13 cellular contexts compared by ENCODE assay signal in genomic region chr14:63295231-63295685, GRCh38. TPM values are rescaled to one million over a fixed set of nuclear protein-coding genes. Genes with fewer than 3 reads are reported as not detected.
DNase-seq lines count a peak whose midpoint lies in the region; ATAC-seq and TF ChIP-seq lines count a peak whose summit lies in the region.
"Had no signal": no experiment of that assay in that cellular context is flagged by ENCODE, and none has a peak within 500 bp of the region (broad histone marks: within the 10 kb centered on the region; RNA-seq: fewer than 3 reads in every experiment).

No MANE protein-coding gene starts in this region.

- H3K9me3 ChIP-seq in CD8-positive, alpha-beta memory T cell (ENCODE audit: low read length), result no peaks in the 10 kb centered on the region
- no peaks in the 10 kb centered on the region for H3K9me3 ChIP-seq in neural progenitor cell (ENCODE audit: low read depth)

- no peak overlapping the region for H3K27ac ChIP-seq in CD8-positive, alpha-beta memory T cell (ENCODE audit: low read depth, low read length)
- no peak overlapping the region for H3K27ac ChIP-seq in neural progenitor cell
- H3K27ac ChIP-seq: WERI-Rb-1 had no signal

- no peaks in the 10 kb centered on the region for H4K20me1 ChIP-seq in neural progenitor cell (ENCODE audit: low read depth)

- POLR2A ChIA-PET in CD8-positive, alpha-beta memory T cell (lab: Charles Lee), result no interaction called here

- no peak overlapping the region for H2AFZ ChIP-seq in neural progenitor cell (replicated peaks)

- H3K4me3 Mint-ChIP-seq in CD8-positive, alpha-beta memory T cell, result peak overlapping the region in 6 of 7 donors; percentile 1 to 63 (median 46)
- no peak overlapping the region for H3K4me3 Mint-ChIP-seq in activated naive CD8-positive, alpha-beta T cell treated with anti-CD3 and anti-CD28 coated beads, Interleukin-2, amount 50 U/mL, for 24 hours
- no peak overlapping the region for H3K4me3 Mint-ChIP-seq in neural progenitor cell

- H3K4me3 ChIP-seq in CD8-positive, alpha-beta memory T cell (ENCODE audit: low read length), result no peak overlapping the region
- H3K4me3 ChIP-seq in neural progenitor cell, result no peak overlapping the region

- peaks cover 4 to 17% of the 10 kb centered on the region in 2 donors for H3K27me3 Mint-ChIP-seq in CD8-positive, alpha-beta memory T cell
- H3K27me3 Mint-ChIP-seq in activated naive CD8-positive, alpha-beta T cell treated with anti-CD3 and anti-CD28 coated beads, Interleukin-2, amount 50 U/mL, for 24 hours, result peaks cover 2% of the 10 kb centered on the region
- peaks cover 3% of the 10 kb centered on the region for H3K27me3 Mint-ChIP-seq in neural progenitor cell (ENCODE audit: insufficient read depth, low read depth)

- H3K9ac ChIP-seq in neural progenitor cell, result no peak overlapping the region

- H3F3A ChIP-seq in neural progenitor cell (ENCODE audit: low read depth), result no peaks in the 10 kb centered on the region

- no peak for DNase-seq in CD8-positive, alpha-beta memory T cell
- DNase-seq in activated naive CD8-positive, alpha-beta T cell treated with anti-CD3 and anti-CD28 coated beads, Interleukin-2, amount 50 U/mL, for 24 hours, result no peak
- no peak for DNase-seq in neural progenitor cell (ENCODE audit: low spot score)
- no peak for DNase-seq in RPMI8226
- no peak for DNase-seq in NCI-H2227 (lab: John Stamatoyannopoulos, UW; ENCODE audit: unreplicated experiment)
- no peak for DNase-seq in HUDEP-2 (lab: John Stamatoyannopoulos, UW; ENCODE audit: unreplicated experiment in 76 of 76)
- DNase-seq in HuH-7 (ENCODE audit: low spot score), result no peak
- DNase-seq: NCI-H187, WERI-Rb-1 had no signal

- no peaks in the 10 kb centered on the region for H3K79me2 ChIP-seq in neural progenitor cell (ENCODE audit: low read depth)

- no peaks in the 10 kb centered on the region for H3K36me3 ChIP-seq in CD8-positive, alpha-beta memory T cell (ENCODE audit: insufficient read depth, low read length)
- H3K36me3 ChIP-seq in neural progenitor cell, result no peaks in the 10 kb centered on the region
- H3K36me3 ChIP-seq: WERI-Rb-1 had no signal

- H3K27me3 ChIP-seq in CD8-positive, alpha-beta memory T cell (ENCODE audit: insufficient read depth, low read length, poor library complexity, severe bottlenecking), result no peaks in the 10 kb centered on the region
- no peaks in the 10 kb centered on the region for H3K27me3 ChIP-seq in neural progenitor cell

- no peaks in the 10 kb centered on the region for H3K36me3 Mint-ChIP-seq in CD8-positive, alpha-beta memory T cell
- H3K36me3 Mint-ChIP-seq in activated naive CD8-positive, alpha-beta T cell treated with anti-CD3 and anti-CD28 coated beads, Interleukin-2, amount 50 U/mL, for 24 hours (ENCODE audit: low read depth), result no peaks in the 10 kb centered on the region
- no peaks in the 10 kb centered on the region for H3K36me3 Mint-ChIP-seq in neural progenitor cell

- no peak overlapping the region for H3K4me2 ChIP-seq in neural progenitor cell

- H3K27ac Mint-ChIP-seq in CD8-positive, alpha-beta memory T cell, result peak overlapping the region in 1 of 8 donors; percentile 7
- peak overlapping the region; percentile 5 for H3K27ac Mint-ChIP-seq in activated naive CD8-positive, alpha-beta T cell treated with anti-CD3 and anti-CD28 coated beads, Interleukin-2, amount 50 U/mL, for 24 hours
- H3K27ac Mint-ChIP-seq in neural progenitor cell, result peak overlapping the region; percentile 4

- peaks cover 12 to 25% (median 20%) of the 10 kb centered on the region in 3 donors for H3K4me1 Mint-ChIP-seq in CD8-positive, alpha-beta memory T cell
- peaks cover 4% of the 10 kb centered on the region for H3K4me1 Mint-ChIP-seq in activated naive CD8-positive, alpha-beta T cell treated with anti-CD3 and anti-CD28 coated beads, Interleukin-2, amount 50 U/mL, for 24 hours
- H3K4me1 Mint-ChIP-seq in neural progenitor cell, result peaks cover 19% of the 10 kb centered on the region

- no peaks in the 10 kb centered on the region for H3K9me3 Mint-ChIP-seq in CD8-positive, alpha-beta memory T cell
- no peaks in the 10 kb centered on the region for H3K9me3 Mint-ChIP-seq in activated naive CD8-positive, alpha-beta T cell treated with anti-CD3 and anti-CD28 coated beads, Interleukin-2, amount 50 U/mL, for 24 hours
- no peaks in the 10 kb centered on the region for H3K9me3 Mint-ChIP-seq in neural progenitor cell

- ATAC-seq in GM21526 (IDR thresholded peaks at IDR 0.05; ENCODE audit: low FRiP score, unreplicated experiment), result peak; percentile 59
- ATAC-seq in activated naive CD8-positive, alpha-beta T cell treated with anti-CD3 and anti-CD28 coated beads, Interleukin-2, amount 50 U/mL, for 24 hours, result no peak

- no peak for TF ChIP-seq CTCF in neural progenitor cell (IDR thresholded peaks at IDR 0.05)

- H3K4me1 ChIP-seq in CD8-positive, alpha-beta memory T cell (ENCODE audit: insufficient read depth, low read length), result no peaks in the 10 kb centered on the region
- H3K4me1 ChIP-seq in neural progenitor cell, result peaks cover 12% of the 10 kb centered on the region

- CTCF ChIA-PET in CD8-positive, alpha-beta memory T cell (lab: Charles Lee), result no interaction called here

RNA-seq across cellular contexts. Expression of gene GPHB5, which starts 23.5 kb away (rescaled TPM):
- total RNA-seq in CD8-positive, alpha-beta memory T cell, result not detected
- polyA plus RNA-seq in CD8-positive, alpha-beta memory T cell, result not detected
- total RNA-seq in neural progenitor cell (ENCODE audit: low replicate concordance), result not detected in 2 replicates
- total RNA-seq: fibroblast of lung, liver had no signal
- polyA plus RNA-seq: adipose tissue, fibroblast of lung, liver had no signal

Comparison
In these comparisons a context has a peak if more than half of its experiments do, and no peak if none do; other contexts are left out.
1. H3K4me3 Mint-ChIP-seq: peak in CD8-positive, alpha-beta memory T cell (6 of 7); none in activated naive CD8-positive, alpha-beta T cell treated with anti-CD3 and anti-CD28 coated beads, Interleukin-2, amount 50 U/mL, for 24 hours (single experiment) and neural progenitor cell (single experiment).